11 cellular contexts compared by ENCODE assay signal in the genomic region with DNA sequence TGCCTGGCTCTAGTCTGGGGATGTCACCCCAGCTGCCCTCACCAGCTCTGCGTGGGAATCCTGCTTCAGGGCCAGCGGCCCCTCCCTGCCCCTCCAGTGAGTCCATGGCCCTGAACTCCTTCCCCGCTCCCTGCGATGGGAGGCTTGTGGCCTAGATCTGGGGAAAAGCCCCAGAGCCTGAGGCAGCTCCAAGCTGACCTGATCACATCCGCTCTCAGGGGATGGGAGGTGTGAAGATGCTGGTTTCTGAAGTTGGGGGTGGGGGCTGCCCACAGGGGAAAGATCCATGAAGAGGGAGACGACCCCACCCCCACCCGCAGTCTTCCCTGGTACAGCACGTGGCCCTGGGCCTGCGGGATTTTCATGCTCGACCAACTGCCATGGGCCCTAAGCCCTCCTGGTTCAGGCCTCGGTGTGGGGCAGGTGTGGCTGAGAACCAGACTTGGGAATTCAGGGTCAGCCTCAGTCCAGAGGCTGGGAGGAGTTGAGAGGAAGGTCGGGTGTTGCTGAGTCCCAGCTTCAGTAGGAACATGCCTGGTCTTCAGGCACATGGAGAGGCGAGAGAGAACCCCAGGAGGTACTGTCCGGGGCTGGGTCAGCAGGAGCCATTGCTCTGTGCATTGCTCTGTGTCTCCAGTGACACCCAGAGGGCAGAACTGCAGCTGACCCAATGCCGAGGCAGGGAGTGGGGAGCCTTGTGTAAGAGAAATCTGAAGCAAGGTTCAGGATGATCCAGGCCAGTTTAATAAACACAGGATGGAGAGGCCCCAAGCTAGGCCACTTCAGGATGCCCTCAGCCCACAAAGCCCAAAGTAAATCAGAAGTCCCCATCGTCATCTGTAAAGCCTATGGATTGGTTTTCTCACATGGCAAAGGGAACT.
DNase-seq lines count a peak whose midpoint lies in the region; ATAC-seq lines count a peak whose summit lies in the region.
"Had no signal": no experiment of that assay in that cellular context is flagged by ENCODE, and none has a peak within 500 bp of the region (broad histone marks: within the 10 kb centered on the region; RNA-seq: fewer than 3 reads in every experiment).

No MANE protein-coding gene starts in this region.

- H3K27me3 Mint-ChIP-seq in activated naive CD4-positive, alpha-beta T cell treated with anti-CD3 and anti-CD28 coated beads, Interleukin-2, amount 10 ng/mL, durations not matched to agents 7 days and 5 days, result peaks cover 33% of the 10 kb centered on the region
- H3K27me3 Mint-ChIP-seq: activated CD4-positive, alpha-beta memory T cell treated with anti-CD3 and anti-CD28 coated beads for 36 hours; IgD-negative memory B cell had no signal

- CTCF ChIA-PET in activated naive CD4-positive, alpha-beta T cell treated with anti-CD3 and anti-CD28 coated beads, Interleukin-2, amount 10 ng/mL, durations not matched to agents 7 days and 5 days (lab: Charles Lee), result interaction anchor here (0.6 to 6.2 kb wide), 5 partner anchors 19 to 527 kb away, joined by 3 to 48 read pairs (median 5); no protein-coding TSS in a partner anchor

- no peaks in the 10 kb centered on the region for H3K36me3 Mint-ChIP-seq in activated naive CD4-positive, alpha-beta T cell treated with anti-CD3 and anti-CD28 coated beads, Interleukin-2, amount 10 ng/mL, durations not matched to agents 7 days and 5 days
- H3K36me3 Mint-ChIP-seq in activated naive CD4-positive, alpha-beta T cell treated with anti-CD3 and anti-CD28 coated beads, Interleukin-2, amount 50 U/mL, for 72 hours, result no peaks in the 10 kb centered on the region
- H3K36me3 Mint-ChIP-seq: activated CD4-positive, alpha-beta memory T cell treated with anti-CD3 and anti-CD28 coated beads for 36 hours; IgD-negative memory B cell had no signal

- no peak overlapping the region for H3K27ac Mint-ChIP-seq in activated naive CD4-positive, alpha-beta T cell treated with anti-CD3 and anti-CD28 coated beads, Interleukin-2, amount 10 ng/mL, durations not matched to agents 7 days and 5 days
- no peak overlapping the region for H3K27ac Mint-ChIP-seq in activated naive CD4-positive, alpha-beta T cell treated with anti-CD3 and anti-CD28 coated beads, Interleukin-2, amount 50 U/mL, for 72 hours
- H3K27ac Mint-ChIP-seq: activated CD4-positive, alpha-beta memory T cell treated with anti-CD3 and anti-CD28 coated beads for 36 hours; IgD-negative memory B cell had no signal

- H3K4me1 Mint-ChIP-seq in activated naive CD4-positive, alpha-beta T cell treated with anti-CD3 and anti-CD28 coated beads, Interleukin-2, amount 10 ng/mL, durations not matched to agents 7 days and 5 days, result no peaks in the 10 kb centered on the region
- H3K4me1 Mint-ChIP-seq: IgD-negative memory B cell had no signal

- no peak overlapping the region for H3K4me3 Mint-ChIP-seq in activated naive CD4-positive, alpha-beta T cell treated with anti-CD3 and anti-CD28 coated beads, Interleukin-2, amount 10 ng/mL, durations not matched to agents 7 days and 5 days
- H3K4me3 Mint-ChIP-seq: activated CD4-positive, alpha-beta memory T cell treated with anti-CD3 and anti-CD28 coated beads for 36 hours; IgD-negative memory B cell had no signal

- peak; percentile 16 for DNase-seq in activated naive CD4-positive, alpha-beta T cell treated with anti-CD3 and anti-CD28 coated beads, Interleukin-2, amount 10 ng/mL, durations not matched to agents 7 days and 5 days
- DNase-seq in activated naive CD4-positive, alpha-beta T cell treated with anti-CD3 and anti-CD28 coated beads, Interleukin-2, amount 50 U/mL, for 72 hours (ENCODE audit: low spot score in 2 of 2), result no peak
- DNase-seq in amniotic epithelial cell (ENCODE audit: low read depth) (peak; percentile 35), kidney tubule cell (ENCODE audit: low spot score) (peak; percentile 10), ureter (ENCODE audit: low spot score) (peak; percentile 37), COR-L47 (lab: John Stamatoyannopoulos, UW) (no peak)
- no peak for DNase-seq in activated T-cell treated with anti-CD3 and anti-CD28 coated beads, Interleukin-2, amount 50 U/mL, for 1 hour
- DNase-seq: activated CD4-positive, alpha-beta memory T cell treated with anti-CD3 and anti-CD28 coated beads for 36 hours; kidney glomerular epithelial cell had no signal

- no peak for ATAC-seq in activated naive CD4-positive, alpha-beta T cell treated with anti-CD3 and anti-CD28 coated beads, Interleukin-2, amount 50 U/mL, for 72 hours
- ATAC-seq in HG03378 (IDR thresholded peaks at IDR 0.05; ENCODE audit: unreplicated experiment), result no peak

- H3K9me3 Mint-ChIP-seq in activated naive CD4-positive, alpha-beta T cell treated with anti-CD3 and anti-CD28 coated beads, Interleukin-2, amount 10 ng/mL, durations not matched to agents 7 days and 5 days, result no peaks in the 10 kb centered on the region
- H3K9me3 Mint-ChIP-seq in activated naive CD4-positive, alpha-beta T cell treated with anti-CD3 and anti-CD28 coated beads, Interleukin-2, amount 50 U/mL, for 72 hours, result no peaks in the 10 kb centered on the region
- H3K9me3 Mint-ChIP-seq: activated CD4-positive, alpha-beta memory T cell treated with anti-CD3 and anti-CD28 coated beads for 36 hours; IgD-negative memory B cell had no signal

Comparison
In these comparisons a context has a peak if more than half of its experiments do, and no peak if none do; other contexts are left out.
1. DNase-seq: peak in activated naive CD4-positive, alpha-beta T cell treated with anti-CD3 and anti-CD28 coated beads, Interleukin-2, amount 10 ng/mL, durations not matched to agents 7 days and 5 days (single experiment), amniotic epithelial cell (single experiment), kidney tubule cell (single experiment) and ureter (single experiment); none in activated naive CD4-positive, alpha-beta T cell treated with anti-CD3 and anti-CD28 coated beads, Interleukin-2, amount 50 U/mL, for 72 hours (0 of 2), COR-L47 (single experiment) and activated T-cell treated with anti-CD3 and anti-CD28 coated beads, Interleukin-2, amount 50 U/mL, for 1 hour (single experiment).